In genomic region chr11:44300881-44301855, GRCh38 we compare ENCODE assay signal across 23 cellular contexts. TPM values are rescaled to one million over a fixed set of nuclear protein-coding genes. Genes with fewer than 3 reads are reported as not detected.
DNase-seq lines count a peak whose midpoint lies in the region; ATAC-seq and TF ChIP-seq lines count a peak whose summit lies in the region.
"Had no signal": no experiment of that assay in that cellular context is flagged by ENCODE, and none has a peak within 500 bp of the region (broad histone marks: within the 10 kb centered on the region; RNA-seq: fewer than 3 reads in every experiment).

No MANE protein-coding gene starts in this region.

- H3K4ac ChIP-seq in IMR-90 (ENCODE audit: low read depth, low read length) (no peak overlapping the region), neuronal stem cell (ENCODE audit: low read length) (no peak overlapping the region)

- H2BK20ac ChIP-seq in IMR-90 (ENCODE audit: low read depth, low read length): no peak overlapping the region

- intact Hi-C loops in IMR-90 (cut with micrococcal nuclease): no loop called here

- ATAC-seq in IMR-90 (ENCODE audit: low read depth) (peak; percentile 31; the same call in 1 of the 2 replicates), HG02798 (IDR thresholded peaks at IDR 0.05; ENCODE audit: poor library complexity, unreplicated experiment) (no peak)
- ATAC-seq: effector memory CD8-positive, alpha-beta T cell; left colon; Right ventricle myocardium inferior had no signal

- no peak overlapping the region for H2BK12ac ChIP-seq in neuronal stem cell (ENCODE audit: low read length)

- H3K9ac ChIP-seq in IMR-90 (ENCODE audit: low read depth, low read length): no peak overlapping the region
- no peak overlapping the region for H3K9ac ChIP-seq in neuronal stem cell (ENCODE audit: low read depth, low read length, poor library complexity)

- H3K4me1 ChIP-seq in IMR-90 (ENCODE audit: control insufficient read depth, insufficient read depth, low read length) (peaks cover 2% of the 10 kb centered on the region; the same call in 1 of the 2 replicates), neuronal stem cell (ENCODE audit: control insufficient read depth in 2 of 2, insufficient read depth in 1 of 2, low read depth in 1 of 2, low read length in 2 of 2) (peaks cover 2 to 9% of the 10 kb centered on the region in 2 donors)
- H3K4me1 ChIP-seq: BE2C, uterus had no signal

- H3K4me3 ChIP-seq in AG10803 (ENCODE audit: low read length): no peak overlapping the region
- H3K4me3 ChIP-seq in IMR-90 (ENCODE audit: insufficient read depth, low read depth, low read length): no peak overlapping the region
- no peak overlapping the region for H3K4me3 ChIP-seq in choroid plexus epithelial cell (ENCODE audit: low read depth, low read length)
- H3K4me3 ChIP-seq in neuronal stem cell (ENCODE audit: low read length in 2 of 2): no peak overlapping the region
- H3K4me3 ChIP-seq: right atrium auricular region, uterus had no signal

- DNase-seq in AG10803 (ENCODE audit: low read depth) (peak; percentile 49), IMR-90 (no peak), choroid plexus epithelial cell (ENCODE audit: low read depth) (peak; percentile 38), neuronal stem cell (ENCODE audit: low spot score) (no peak), LoVo (ENCODE audit: low spot score) (no peak), HuH-7.5 (ENCODE audit: low spot score) (no peak)
- DNase-seq in activated naive CD4-positive, alpha-beta T cell (lab: John Stamatoyannopoulos, UW): no peak
- DNase-seq: activated CD4-positive, CD25-positive, alpha-beta regulatory T cell treated with anti-CD3 and anti-CD28 coated beads, Interleukin-2, amount 50 U/mL, for 72 hours; amygdala; BE2C; effector memory CD8-positive, alpha-beta T cell; hypothalamus; left colon; midbrain; NCI-H187 treated with DMSO at 0.1 percent for 48 hours; NCI-H510A; uterus had no signal

- no peak overlapping the region for H2BK120ac ChIP-seq in IMR-90 (ENCODE audit: low read depth, low read length)
- no peak overlapping the region for H2BK120ac ChIP-seq in neuronal stem cell (ENCODE audit: low read depth, low read length)

- no peak overlapping the region for H4K91ac ChIP-seq in IMR-90 (ENCODE audit: insufficient read depth, low read depth, low read length)
- H4K91ac ChIP-seq in neuronal stem cell (ENCODE audit: low read depth, low read length, poor library complexity): no peak overlapping the region

- no peak overlapping the region for H3K18ac ChIP-seq in IMR-90 (ENCODE audit: low read depth, low read length)
- peak overlapping the region; percentile 72 for H3K18ac ChIP-seq in neuronal stem cell (ENCODE audit: low read length)

- no peak overlapping the region for H2AFZ ChIP-seq in IMR-90 (replicated peaks; ENCODE audit: low read length, poor library complexity)
- H2AFZ ChIP-seq in neuronal stem cell (ENCODE audit: low read length): no peak overlapping the region

- in situ Hi-C loops in IMR-90 (cut with MboI; ENCODE audit: low sequenced_read_pairs): no loop called here

- no peak for TF ChIP-seq RAD21 in IMR-90 (IDR thresholded peaks at IDR 0.05; ENCODE audit: low read length)

- no peak overlapping the region for H3K23ac ChIP-seq in IMR-90 (ENCODE audit: low read depth, low read length)
- no peak overlapping the region for H3K23ac ChIP-seq in neuronal stem cell (ENCODE audit: low read depth, low read length, poor library complexity)

- POLR2A ChIA-PET in IMR-90 (lab: Charles Lee; ENCODE audit: unreplicated experiment): no interaction called here

- peaks cover 81% of the 10 kb centered on the region for H3K27me3 ChIP-seq in IMR-90 (ENCODE audit: control insufficient read depth, insufficient read depth, low read length)
- peaks cover 34 to 70% (median 61%) of the 10 kb centered on the region in 3 experiments for H3K27me3 ChIP-seq in neuronal stem cell (ENCODE audit: control insufficient read depth in 3 of 3, insufficient read depth in 3 of 3, low read depth in 1 of 3, low read length in 3 of 3)

- H2AK9ac ChIP-seq in IMR-90 (replicated peaks; ENCODE audit: low read depth, low read length, poor library complexity): no peak overlapping the region

- no TSS peak for BruUV-seq in IMR-90 (replicated peaks; lab: Mats Ljungman, UMichigan)

- no peaks in the 10 kb centered on the region; the same call in 1 of the 2 replicates for H3K9me1 ChIP-seq in IMR-90 (ENCODE audit: insufficient read depth, low read length)

- 72% methylated on average over 2 of the region's 10 CpGs; no CpG with 5 or more reads in 1 of the 2 experiments for WGBS in IMR-90 (ENCODE audit: extremely low coverage in 2 of 2, insufficient read length in 1 of 2), 2 experiments
- no CpG with 5 or more reads among the region's 10 CpGs for WGBS in neuronal stem cell (ENCODE audit: extremely low coverage in 2 of 2, insufficient read length in 2 of 2, insufficient replicate concordance in 1 of 2), 2 donors

- no peaks in the 10 kb centered on the region for H4K20me1 ChIP-seq in IMR-90 (ENCODE audit: insufficient read depth, low read length)

- no peak overlapping the region for H3K4me2 ChIP-seq in IMR-90 (ENCODE audit: low read depth, low read length)
- H3K4me2 ChIP-seq in neuronal stem cell (ENCODE audit: insufficient read depth, low read length, poor library complexity, severe bottlenecking): no peak overlapping the region

- TF ChIP-seq CTCF in AG10803 (conservative IDR thresholded peaks at IDR 0.05; ENCODE audit: low read length) (no peak), IMR-90 (conservative IDR thresholded peaks at IDR 0.05; ENCODE audit: low read depth, low read length) (no peak), choroid plexus epithelial cell (conservative IDR thresholded peaks at IDR 0.05; ENCODE audit: low read depth, low read length) (no peak)

- H2BK5ac ChIP-seq in IMR-90 (ENCODE audit: low read depth, low read length, poor library complexity, severe bottlenecking) (no peak overlapping the region), neuronal stem cell (ENCODE audit: low read length) (no peak overlapping the region)

- H2AK5ac ChIP-seq in IMR-90 (ENCODE audit: low read depth, low read length) (no peak overlapping the region), neuronal stem cell (ENCODE audit: low read depth, low read length) (peak overlapping the region; percentile 79)

- H4K8ac ChIP-seq in IMR-90 (ENCODE audit: low read depth in 2 of 2, low read length in 2 of 2) (no peak overlapping the region), neuronal stem cell (ENCODE audit: low read depth, low read length) (no peak overlapping the region)

- H3K27ac ChIP-seq in IMR-90 (ENCODE audit: insufficient read depth, low read length): no peak overlapping the region
- H3K27ac ChIP-seq in neuronal stem cell (replicated peaks; ENCODE audit: low read length): no peak overlapping the region
- H3K27ac ChIP-seq: right atrium auricular region, uterus had no signal

- H3K36me3 ChIP-seq in IMR-90 (ENCODE audit: control insufficient read depth, insufficient read depth, low read length) (no peaks in the 10 kb centered on the region), neuronal stem cell (replicated peaks in 1 of 2; ENCODE audit: control insufficient read depth in 2 of 2, insufficient read depth in 2 of 2, low read length in 2 of 2) (no peaks in the 10 kb centered on the region)
- H3K36me3 ChIP-seq: BE2C, right atrium auricular region, uterus had no signal

- CTCF ChIA-PET in IMR-90 (lab: Yijun Ruan, JAX): no interaction called here

- H4K5ac ChIP-seq in IMR-90 (ENCODE audit: low read depth, low read length): no peak overlapping the region

- TF ChIP-seq POLR2A in IMR-90 (IDR thresholded peaks at IDR 0.05; ENCODE audit: low read depth, low read length): no peak

- dilution Hi-C loops in IMR-90 (cut with HindIII; ENCODE audit: low sequenced_read_pairs, unreplicated experiment): no loop called here

- H3K79me1 ChIP-seq in IMR-90 (ENCODE audit: low read depth in 1 of 2, low read length in 2 of 2) (no peaks in the 10 kb centered on the region), neuronal stem cell (ENCODE audit: low read depth, low read length) (no peaks in the 10 kb centered on the region)

- H2BK15ac ChIP-seq in IMR-90 (ENCODE audit: low read depth, low read length) (no peak overlapping the region), neuronal stem cell (ENCODE audit: low read length) (no peak overlapping the region)

- H3K56ac ChIP-seq in IMR-90 (ENCODE audit: extremely low read depth, insufficient read depth, low read length): no peak overlapping the region

- H3K14ac ChIP-seq in IMR-90 (replicated peaks; ENCODE audit: low read depth, low read length) (no peak overlapping the region), neuronal stem cell (ENCODE audit: low read length) (peak overlapping the region; percentile 44)

- H3K9me3 ChIP-seq in IMR-90 (ENCODE audit: control insufficient read depth, insufficient read depth, low read length) (peaks cover 2% of the 10 kb centered on the region; the same call in 1 of the 2 replicates), neuronal stem cell (replicated peaks in 1 of 2; ENCODE audit: control insufficient read depth in 2 of 2, insufficient read depth in 1 of 2, low read depth in 1 of 2, low read length in 2 of 2) (peaks cover 0 to 1% of the 10 kb centered on the region in 2 donors)
- H3K9me3 ChIP-seq: BE2C, right atrium auricular region, uterus had no signal

TF ChIP-seq in IMR-90, 13 proteins besides CTCF, POLR2A, EP300 and RAD21:
- TF ChIP-seq FOS (IDR thresholded peaks at IDR 0.05; ENCODE audit: low read depth, low read length) (no peak), BHLHE40 (IDR thresholded peaks at IDR 0.05; ENCODE audit: low read depth, low read length) (no peak), NFE2L2 (IDR thresholded peaks at IDR 0.05; ENCODE audit: low read depth, low read length) (no peak), USF2 (IDR thresholded peaks at IDR 0.05; ENCODE audit: low read depth, low read length) (no peak), RFX5 (IDR thresholded peaks at IDR 0.05; ENCODE audit: low read depth, low read length) (no peak), RCOR1 (IDR thresholded peaks at IDR 0.05; ENCODE audit: insufficient replicate concordance, low read length) (no peak), CHD1 (IDR thresholded peaks at IDR 0.05; ENCODE audit: low read depth, low read length) (no peak)

RNA-seq across cellular contexts. Expression of gene ALX4, which starts 8.8 kb away (rescaled TPM):
- total RNA-seq in IMR-90 (2012; rRNA removed): not detected in 2 replicates
- polyA plus RNA-seq in IMR-90 (2012; rRNA removed): not detected in 2 replicates
- not detected in 2 replicates for polyA plus RNA-seq in IMR-90 (2012; cell fraction: cytosol; rRNA removed)
- not detected in 2 replicates for polyA plus RNA-seq in IMR-90 (2012; cell fraction: nucleus; rRNA removed; ENCODE audit: low replicate concordance)
- polyA plus RNA-seq in neuronal stem cell (2013, experiment 1 of 2): not detected
- 0.01 TPM for polyA plus RNA-seq in neuronal stem cell (2013, experiment 2 of 2)
- total RNA-seq: activated T-helper 2 cell treated with anti-CD3 and anti-CD28 coated beads, Interferon-gamma antibody, Interleukin-2, Interleukin-4, amounts not matched to agents 10 μg/mL and 5 μg/mL and 100 μg/mL, durations not matched to agents 14 hours and 24 hours and 36 hours; H7; HT1080; left colon had no signal

Comparison
In these comparisons a context has a peak if more than half of its experiments do, and no peak if none do; other contexts are left out.
1. DNase-seq: peak in AG10803 (single experiment) and choroid plexus epithelial cell (single experiment); none in IMR-90 (single experiment), neuronal stem cell (single experiment), activated naive CD4-positive, alpha-beta T cell (0 of 4), LoVo (single experiment) and HuH-7.5 (single experiment).